In the genomic region with DNA sequence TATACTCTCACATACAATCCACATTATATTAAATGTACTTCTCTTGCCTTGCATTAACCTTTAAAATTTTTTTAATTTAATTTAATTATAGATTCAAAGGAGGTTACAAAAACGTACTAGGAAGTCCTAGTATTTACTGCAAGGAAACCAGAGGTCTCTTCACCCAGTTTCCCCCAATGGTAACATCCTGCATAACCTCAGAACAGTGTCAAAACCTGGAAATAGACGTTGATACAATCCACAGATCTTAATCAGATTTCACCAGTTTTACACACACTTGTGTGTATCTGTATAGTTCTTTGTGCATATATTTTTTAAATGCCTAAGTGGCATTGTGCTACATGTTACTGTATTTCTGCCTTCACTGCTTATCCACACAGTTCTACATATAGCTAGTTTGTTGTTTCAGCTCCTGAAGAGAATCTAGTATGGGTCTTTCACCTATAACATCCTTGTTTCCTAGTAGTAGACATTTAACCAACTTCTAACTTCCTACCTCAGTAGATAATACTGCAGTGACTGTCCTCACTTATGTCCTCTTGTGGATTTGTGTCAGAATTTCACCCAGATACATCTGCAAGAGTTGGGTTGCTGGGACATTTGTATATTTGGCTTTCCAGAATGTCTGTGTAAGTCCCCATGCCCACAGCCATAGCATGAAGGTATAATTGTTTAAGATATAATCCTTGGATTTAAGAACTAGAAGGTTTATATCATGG, we compare ENCODE assay signal across 27 cellular contexts.
DNase-seq lines count a peak whose midpoint lies in the region; ATAC-seq and TF ChIP-seq lines count a peak whose summit lies in the region.
"Had no signal": no experiment of that assay in that cellular context is flagged by ENCODE, and none has a peak within 500 bp of the region (broad histone marks: within the 10 kb centered on the region; RNA-seq: fewer than 3 reads in every experiment).

No MANE protein-coding gene starts in this region.

- ATAC-seq in stimulated activated naive B cell treated with anti-CD40 and anti-IgM and Interleukin-4, amounts not matched to agents 10 μg/mL and 1 μg/mL and 100 μg/mL, for 72 hours (replicated peaks) = no peak
- no peak for ATAC-seq in HG03460 (IDR thresholded peaks at IDR 0.05; ENCODE audit: unreplicated experiment)
- ATAC-seq: gastroesophageal sphincter, PC-3, right lobe of liver had no signal

- H3K27ac Mint-ChIP-seq in activated naive CD4-positive, alpha-beta T cell treated with anti-CD3 and anti-CD28 coated beads, Interleukin-2, amount 50 U/mL, for 24 hours = peak overlapping the region; percentile 87
- H3K27ac Mint-ChIP-seq in activated T-helper 1 cell treated with anti-CD3 and anti-CD28 coated beads, Interleukin-12 subunit alpha, Interleukin-12 subunit beta, Interleukin-2, Interleukin-4 antibody, amounts not matched to agents 30 ng/mL and 10 ng/mL and 1 ng/mL, durations not matched to agents 14 hours and 24 hours and 36 hours = peak overlapping the region; percentile 14
- H3K27ac Mint-ChIP-seq in stimulated activated naive B cell treated with anti-CD40 and anti-IgM and Interleukin-4, amounts not matched to agents 10 μg/mL and 1 μg/mL and 100 μg/mL, for 72 hours = peak overlapping the region; percentile 31
- H3K27ac Mint-ChIP-seq in mesothelial cell of epicardium = no peak overlapping the region
- H3K27ac Mint-ChIP-seq: HFFc6, neural progenitor cell had no signal

- intact Hi-C loops in activated T-helper 1 cell treated with anti-CD3 and anti-CD28 coated beads, Interleukin-12 subunit alpha, Interleukin-12 subunit beta, Interleukin-2, Interleukin-4 antibody, amounts not matched to agents 30 ng/mL and 10 ng/mL and 1 ng/mL, durations not matched to agents 14 hours and 24 hours and 36 hours (cut with micrococcal nuclease) = no loop called here

- peaks cover 62% of the 10 kb centered on the region for H3K4me1 Mint-ChIP-seq in activated naive CD4-positive, alpha-beta T cell treated with anti-CD3 and anti-CD28 coated beads, Interleukin-2, amount 50 U/mL, for 24 hours
- peaks cover 69% of the 10 kb centered on the region for H3K4me1 Mint-ChIP-seq in activated T-helper 1 cell treated with anti-CD3 and anti-CD28 coated beads, Interleukin-12 subunit alpha, Interleukin-12 subunit beta, Interleukin-2, Interleukin-4 antibody, amounts not matched to agents 30 ng/mL and 10 ng/mL and 1 ng/mL, durations not matched to agents 14 hours and 24 hours and 36 hours (ENCODE audit: low read depth)
- H3K4me1 Mint-ChIP-seq in stimulated activated naive B cell treated with anti-CD40 and anti-IgM and Interleukin-4, amounts not matched to agents 10 μg/mL and 1 μg/mL and 100 μg/mL, for 72 hours = peaks cover 10 to 25% of the 10 kb centered on the region in 2 donors
- H3K4me1 Mint-ChIP-seq in mesothelial cell of epicardium = peaks cover under 1% of the 10 kb centered on the region
- H3K4me1 Mint-ChIP-seq: neural progenitor cell had no signal

- no peak overlapping the region for H3K4me3 Mint-ChIP-seq in activated naive CD4-positive, alpha-beta T cell treated with anti-CD3 and anti-CD28 coated beads, Interleukin-2, amount 50 U/mL, for 24 hours
- no peak overlapping the region for H3K4me3 Mint-ChIP-seq in activated T-helper 1 cell treated with anti-CD3 and anti-CD28 coated beads, Interleukin-12 subunit alpha, Interleukin-12 subunit beta, Interleukin-2, Interleukin-4 antibody, amounts not matched to agents 30 ng/mL and 10 ng/mL and 1 ng/mL, durations not matched to agents 14 hours and 24 hours and 36 hours
- no peak overlapping the region for H3K4me3 Mint-ChIP-seq in stimulated activated naive B cell treated with anti-CD40 and anti-IgM and Interleukin-4, amounts not matched to agents 10 μg/mL and 1 μg/mL and 100 μg/mL, for 72 hours
- no peak overlapping the region for H3K4me3 Mint-ChIP-seq in mesothelial cell of epicardium
- H3K4me3 Mint-ChIP-seq: HFFc6, neural progenitor cell had no signal

- no peaks in the 10 kb centered on the region for H3K27me3 Mint-ChIP-seq in activated naive CD4-positive, alpha-beta T cell treated with anti-CD3 and anti-CD28 coated beads, Interleukin-2, amount 50 U/mL, for 24 hours
- no peaks in the 10 kb centered on the region for H3K27me3 Mint-ChIP-seq in activated T-helper 1 cell treated with anti-CD3 and anti-CD28 coated beads, Interleukin-12 subunit alpha, Interleukin-12 subunit beta, Interleukin-2, Interleukin-4 antibody, amounts not matched to agents 30 ng/mL and 10 ng/mL and 1 ng/mL, durations not matched to agents 14 hours and 24 hours and 36 hours (ENCODE audit: insufficient read depth)
- no peaks in the 10 kb centered on the region for H3K27me3 Mint-ChIP-seq in stimulated activated naive B cell treated with anti-CD40 and anti-IgM and Interleukin-4, amounts not matched to agents 10 μg/mL and 1 μg/mL and 100 μg/mL, for 72 hours
- H3K27me3 Mint-ChIP-seq in mesothelial cell of epicardium (ENCODE audit: low read depth) = no peaks in the 10 kb centered on the region

- TF ChIP-seq CTCF in LNCaP clone FGC (IDR thresholded peaks at IDR 0.05; ENCODE audit: control insufficient read depth, extremely low read depth, insufficient read depth) (0 out of 2 replicates have a peak, but pooled peaks have one; percentile 3), mesothelial cell of epicardium (IDR thresholded peaks at IDR 0.05; ENCODE audit: unreplicated experiment) (no peak)

- DNase-seq in activated naive CD4-positive, alpha-beta T cell treated with Interleukin-2 at 50 U/mL for 16 hours = no peak
- DNase-seq in LNCaP clone FGC (ENCODE audit: low read depth) = no peak
- no peak for DNase-seq in activated T-helper 1 cell treated with anti-CD3 and anti-CD28 coated beads, Interleukin-12 subunit alpha, Interleukin-12 subunit beta, Interleukin-2, Interleukin-4 antibody, amounts not matched to agents 30 ng/mL and 10 ng/mL and 1 ng/mL, durations not matched to agents 14 hours and 24 hours and 36 hours (ENCODE audit: low spot score)
- no peak for DNase-seq in stimulated activated naive B cell treated with anti-CD40 and anti-IgM and Interleukin-4, amounts not matched to agents 10 μg/mL and 1 μg/mL and 100 μg/mL, for 72 hours
- DNase-seq in mesothelial cell of epicardium (ENCODE audit: low spot score in 2 of 2, unreplicated experiment in 2 of 2) = no peak
- no peak for DNase-seq in OCI-M2 (lab: John Stamatoyannopoulos, UW; ENCODE audit: unreplicated experiment)
- DNase-seq: activated CD4-positive, alpha-beta T cell treated with anti-CD3 and anti-CD28 coated beads for 4 hours; activated CD8-positive, alpha-beta memory T cell treated with anti-CD3 and anti-CD28 coated beads, Interleukin-2, amount 50 U/mL, for 4 hours; activated gamma-delta T cell; aorta; HFFc6; NCI-H1436; NCI-H446; PC-3; right lobe of liver; SHP77; stimulated activated CD4-positive, alpha-beta T cell treated with anti-CD3 and anti-CD28 coated beads, Interleukin-12 subunit alpha, Interleukin-12 subunit beta, amount 100 ng/mL, for 4 hours; stimulated activated CD4-positive, alpha-beta T cell treated with anti-CD3 and anti-CD28 coated beads, Interleukin-4, amount 100 ng/mL, for 24 hours; stimulated activated naive CD4-positive, alpha-beta T cell treated with Interleukin-2 at 50 U/mL for 16 hours; SW 1271 had no signal

- peaks cover 53% of the 10 kb centered on the region for H3K36me3 Mint-ChIP-seq in activated naive CD4-positive, alpha-beta T cell treated with anti-CD3 and anti-CD28 coated beads, Interleukin-2, amount 50 U/mL, for 24 hours
- peaks cover 74% of the 10 kb centered on the region for H3K36me3 Mint-ChIP-seq in activated T-helper 1 cell treated with anti-CD3 and anti-CD28 coated beads, Interleukin-12 subunit alpha, Interleukin-12 subunit beta, Interleukin-2, Interleukin-4 antibody, amounts not matched to agents 30 ng/mL and 10 ng/mL and 1 ng/mL, durations not matched to agents 14 hours and 24 hours and 36 hours (ENCODE audit: low read depth)
- H3K36me3 Mint-ChIP-seq in stimulated activated naive B cell treated with anti-CD40 and anti-IgM and Interleukin-4, amounts not matched to agents 10 μg/mL and 1 μg/mL and 100 μg/mL, for 72 hours = peaks cover 46 to 66% of the 10 kb centered on the region in 2 donors
- peaks cover 32% of the 10 kb centered on the region for H3K36me3 Mint-ChIP-seq in mesothelial cell of epicardium

- H3K4me3 ChIP-seq in LNCaP clone FGC (ENCODE audit: low read depth, low read length) = no peak overlapping the region
- H3K4me3 ChIP-seq: BLaER1, gastroesophageal sphincter, neural progenitor cell, right lobe of liver, thoracic aorta, vagina had no signal

- no peaks in the 10 kb centered on the region for H3K9me3 Mint-ChIP-seq in activated naive CD4-positive, alpha-beta T cell treated with anti-CD3 and anti-CD28 coated beads, Interleukin-2, amount 50 U/mL, for 24 hours
- no peaks in the 10 kb centered on the region for H3K9me3 Mint-ChIP-seq in activated T-helper 1 cell treated with anti-CD3 and anti-CD28 coated beads, Interleukin-12 subunit alpha, Interleukin-12 subunit beta, Interleukin-2, Interleukin-4 antibody, amounts not matched to agents 30 ng/mL and 10 ng/mL and 1 ng/mL, durations not matched to agents 14 hours and 24 hours and 36 hours
- no peaks in the 10 kb centered on the region for H3K9me3 Mint-ChIP-seq in stimulated activated naive B cell treated with anti-CD40 and anti-IgM and Interleukin-4, amounts not matched to agents 10 μg/mL and 1 μg/mL and 100 μg/mL, for 72 hours
- H3K9me3 Mint-ChIP-seq in mesothelial cell of epicardium = no peaks in the 10 kb centered on the region
- H3K9me3 Mint-ChIP-seq: HFFc6, neural progenitor cell had no signal
